20 cellular contexts compared by ENCODE assay signal in genomic region chr3:192299921-192300320, GRCh38.
A peak's percentile ranks its signal among the peaks of the same experiment; 100 is the strongest.
DNase-seq lines count a peak whose midpoint lies in the region; ATAC-seq and TF ChIP-seq lines count a peak whose summit lies in the region.
"Had no signal": no experiment of that assay in that cellular context is flagged by ENCODE, and none has a peak within 500 bp of the region (broad histone marks: within the 10 kb centered on the region; RNA-seq: fewer than 3 reads in every experiment).

No MANE protein-coding gene starts in this region.

- H3K79me1 ChIP-seq in H9 (ENCODE audit: insufficient read depth, low read depth, low read length, poor library complexity, severe bottlenecking): no peaks in the 10 kb centered on the region

- POLR2A ChIA-PET in activated CD4-positive, alpha-beta T cell treated with anti-CD3 and anti-CD28 coated beads, Interleukin-2, amount 10 ng/mL, durations not matched to agents 7 days and 5 days (lab: Charles Lee): no interaction called here

- no peak overlapping the region for H3T11ph ChIP-seq in H9 (ENCODE audit: low read length)

- H3K4ac ChIP-seq in H9 (ENCODE audit: low read depth, low read length): no peak overlapping the region

- H3K9ac ChIP-seq in H9 (ENCODE audit: extremely low read depth, insufficient read length, low read length): no peak overlapping the region
- H3K9ac ChIP-seq: BLaER1 treated with 17β-estradiol and CSF1 and Interleukin-3, amounts not matched to agents 10 nM and 100 nM had no signal

- H3K36me3 Mint-ChIP-seq in H9 (ENCODE audit: insufficient read depth in 1 of 3, low read depth in 3 of 3) (no peaks in the 10 kb centered on the region), type B pancreatic cell (no peaks in the 10 kb centered on the region)
- H3K36me3 Mint-ChIP-seq in activated CD4-positive, alpha-beta T cell treated with anti-CD3 and anti-CD28 coated beads, Interleukin-2, amount 10 ng/mL, durations not matched to agents 7 days and 5 days (ENCODE audit: low read depth): no peaks in the 10 kb centered on the region
- H3K36me3 Mint-ChIP-seq: CD8-positive, alpha-beta T cell; IgD-negative memory B cell had no signal

- H3K27ac ChIP-seq in H9 (ENCODE audit: insufficient read length, low read depth, low read length): no peak overlapping the region
- H3K27ac ChIP-seq: BLaER1 treated with 17β-estradiol and CSF1 and Interleukin-3, amounts not matched to agents 10 nM and 100 nM; HL-60 had no signal

- no peak overlapping the region for H3K4me3 Mint-ChIP-seq in H9
- H3K4me3 Mint-ChIP-seq in type B pancreatic cell: no peak overlapping the region
- no peak overlapping the region for H3K4me3 Mint-ChIP-seq in activated CD4-positive, alpha-beta T cell treated with anti-CD3 and anti-CD28 coated beads, Interleukin-2, amount 10 ng/mL, durations not matched to agents 7 days and 5 days
- H3K4me3 Mint-ChIP-seq: B cell; CD8-positive, alpha-beta T cell; IgD-negative memory B cell had no signal

- in situ Hi-C loops in astrocyte of the cerebellum (cut with HindIII; ENCODE audit: low sequenced_read_pairs): no loop called here

- no peaks in the 10 kb centered on the region for H3K23me2 ChIP-seq in H9 (ENCODE audit: insufficient read length, low read depth, low read length, poor library complexity, severe bottlenecking)

- H3K4me1 ChIP-seq in H9 (ENCODE audit: insufficient read depth, low read length): peaks cover 6% of the 10 kb centered on the region; the same call in 1 of the 2 replicates
- H3K4me1 ChIP-seq: BLaER1 treated with 17β-estradiol and CSF1 and Interleukin-3, amounts not matched to agents 10 nM and 100 nM had no signal

- peaks cover 14 to 23% of the 10 kb centered on the region in 2 experiments for H3K4me1 Mint-ChIP-seq in H9
- no peaks in the 10 kb centered on the region for H3K4me1 Mint-ChIP-seq in type B pancreatic cell (ENCODE audit: unreplicated experiment)
- no peaks in the 10 kb centered on the region for H3K4me1 Mint-ChIP-seq in activated CD4-positive, alpha-beta T cell treated with anti-CD3 and anti-CD28 coated beads, Interleukin-2, amount 10 ng/mL, durations not matched to agents 7 days and 5 days
- H3K4me1 Mint-ChIP-seq: B cell, IgD-negative memory B cell had no signal

- no peak overlapping the region for H2BK12ac ChIP-seq in H9 (ENCODE audit: insufficient read length, low read depth, low read length)

- H3K18ac ChIP-seq in H9 (ENCODE audit: insufficient read length, low read depth, low read length): no peak overlapping the region

- DNase-seq in H9: peak; percentile 32
- DNase-seq in astrocyte of the cerebellum (ENCODE audit: low read depth): no peak
- peak; percentile 6 for DNase-seq in iPS-NIHi11 (ENCODE audit: low spot score)
- DNase-seq in type B pancreatic cell (ENCODE audit: extremely low spot score, unreplicated experiment): no peak
- DNase-seq in activated CD4-positive, alpha-beta T cell treated with anti-CD3 and anti-CD28 coated beads, Interleukin-2, amount 10 ng/mL, durations not matched to agents 7 days and 5 days: no peak
- DNase-seq: Calu3; CD8-positive, alpha-beta T cell; DMS79 treated with DMSO at 0.1 percent for 48 hours; GF-D8; HCEC 1CT; Karpas-422; KBM-7 had no signal

- no peaks in the 10 kb centered on the region for H3K9me3 ChIP-seq in H9 (ENCODE audit: control insufficient read depth, low read depth, low read length)
- H3K9me3 ChIP-seq: BLaER1 treated with 17β-estradiol and CSF1 and Interleukin-3, amounts not matched to agents 10 nM and 100 nM had no signal

- no peak overlapping the region for H3K23ac ChIP-seq in H9 (ENCODE audit: insufficient read length, low read depth, low read length)

- H3K4me2 ChIP-seq in H9 (ENCODE audit: insufficient read depth, insufficient read length, low read length): no peak overlapping the region
- H3K4me2 ChIP-seq: BLaER1 treated with 17β-estradiol and CSF1 and Interleukin-3, amounts not matched to agents 10 nM and 100 nM had no signal

- no peak overlapping the region for H3K14ac ChIP-seq in H9 (ENCODE audit: insufficient read depth, low read length)

- WGBS in H9 (ENCODE audit: extremely low coverage, insufficient read length, low lambda C conversion rate): no CpG with 5 or more reads among the region's 1 CpG

- H2BK15ac ChIP-seq in H9 (ENCODE audit: low read depth, low read length): no peak overlapping the region

- no peak overlapping the region for H4K5ac ChIP-seq in H9 (ENCODE audit: insufficient read length, low read depth, low read length)

- no peaks in the 10 kb centered on the region for H4K20me1 ChIP-seq in H9 (ENCODE audit: control insufficient read depth, insufficient read depth, insufficient read length)
- H4K20me1 ChIP-seq: BLaER1 treated with 17β-estradiol and CSF1 and Interleukin-3, amounts not matched to agents 10 nM and 100 nM had no signal

- H3K9me3 Mint-ChIP-seq in H9: no peaks in the 10 kb centered on the region
- H3K9me3 Mint-ChIP-seq in type B pancreatic cell: no peaks in the 10 kb centered on the region
- H3K9me3 Mint-ChIP-seq in activated CD4-positive, alpha-beta T cell treated with anti-CD3 and anti-CD28 coated beads, Interleukin-2, amount 10 ng/mL, durations not matched to agents 7 days and 5 days: no peaks in the 10 kb centered on the region
- H3K9me3 Mint-ChIP-seq: IgD-negative memory B cell had no signal

- H2AK5ac ChIP-seq in H9 (ENCODE audit: insufficient read length, low read length): no peak overlapping the region

- H2AFZ ChIP-seq in H9 (ENCODE audit: low read length): no peak overlapping the region

- no peak for ATAC-seq in HG03520 (IDR thresholded peaks at IDR 0.05; ENCODE audit: unreplicated experiment)
- ATAC-seq in HG02870 (IDR thresholded peaks at IDR 0.05; ENCODE audit: unreplicated experiment): no peak
- ATAC-seq: CD8-positive, alpha-beta T cell; GM12878; HepG2 had no signal

- no peaks in the 10 kb centered on the region for H3K27me3 Mint-ChIP-seq in H9 (ENCODE audit: low read depth)
- peaks cover 7% of the 10 kb centered on the region for H3K27me3 Mint-ChIP-seq in type B pancreatic cell
- H3K27me3 Mint-ChIP-seq in activated CD4-positive, alpha-beta T cell treated with anti-CD3 and anti-CD28 coated beads, Interleukin-2, amount 10 ng/mL, durations not matched to agents 7 days and 5 days: no peaks in the 10 kb centered on the region
- H3K27me3 Mint-ChIP-seq: B cell had no signal

- H2BK5ac ChIP-seq in H9 (ENCODE audit: insufficient read length, low read length): no peak overlapping the region

- no peaks in the 10 kb centered on the region for H3K27me3 ChIP-seq in H9 (ENCODE audit: insufficient read depth, low read length)
- H3K27me3 ChIP-seq: BLaER1 treated with 17β-estradiol and CSF1 and Interleukin-3, amounts not matched to agents 10 nM and 100 nM had no signal

- no peak overlapping the region for H2BK20ac ChIP-seq in H9 (ENCODE audit: low read depth, low read length, poor library complexity, severe bottlenecking)

- no peak overlapping the region for H3K27ac Mint-ChIP-seq in H9
- H3K27ac Mint-ChIP-seq in type B pancreatic cell: no peak overlapping the region
- no peak overlapping the region for H3K27ac Mint-ChIP-seq in activated CD4-positive, alpha-beta T cell treated with anti-CD3 and anti-CD28 coated beads, Interleukin-2, amount 10 ng/mL, durations not matched to agents 7 days and 5 days
- H3K27ac Mint-ChIP-seq: B cell; CD8-positive, alpha-beta T cell; IgD-negative memory B cell had no signal

- H3K79me2 ChIP-seq in H9 (ENCODE audit: insufficient read depth, low read length): no peaks in the 10 kb centered on the region

- no peak overlapping the region for H3K4me3 ChIP-seq in astrocyte of the cerebellum (ENCODE audit: low read depth, low read length)
- H3K4me3 ChIP-seq: BLaER1 treated with 17β-estradiol and CSF1 and Interleukin-3, amounts not matched to agents 10 nM and 100 nM; GM12878 had no signal

- no peak overlapping the region for H2BK120ac ChIP-seq in H9 (ENCODE audit: low read depth, low read length, poor library complexity, severe bottlenecking)

- CTCF ChIA-PET in activated CD4-positive, alpha-beta T cell treated with anti-CD3 and anti-CD28 coated beads, Interleukin-2, amount 10 ng/mL, durations not matched to agents 7 days and 5 days (lab: Charles Lee): no interaction called here

- H4K8ac ChIP-seq in H9 (replicated peaks; ENCODE audit: insufficient read length, low read depth, low read length): no peak overlapping the region

- H3K56ac ChIP-seq in H9 (ENCODE audit: insufficient read length, low read depth, low read length): no peak overlapping the region

- TF ChIP-seq CTCF in H9 (conservative IDR thresholded peaks at IDR 0.05) (peak; percentile 49), astrocyte of the cerebellum (IDR thresholded peaks at IDR 0.05; ENCODE audit: low read depth, low read length, missing control alignments) (peak; percentile 2), type B pancreatic cell (conservative IDR thresholded peaks at IDR 0.05) (peak; percentile 32)

- no peak overlapping the region for H4K91ac ChIP-seq in H9 (ENCODE audit: insufficient read length, low read depth, low read length)

Comparison
In these comparisons a context has a peak if more than half of its experiments do, and no peak if none do; other contexts are left out.
1. DNase-seq: peak in H9 (single experiment) and iPS-NIHi11 (single experiment); none in astrocyte of the cerebellum (single experiment), type B pancreatic cell (single experiment) and activated CD4-positive, alpha-beta T cell treated with anti-CD3 and anti-CD28 coated beads, Interleukin-2, amount 10 ng/mL, durations not matched to agents 7 days and 5 days (single experiment).
2. Peak in every context shown above with its lines, with median percentiles within 50 percentile points of each other: CTCF ChIP-seq.